ENCODE assay signal across 19 cellular contexts in genomic region chr2:164068063-164068462, GRCh38.
"Had no signal": no experiment of that assay in that cellular context is flagged by ENCODE, and none has a peak within 500 bp of the region (broad histone marks: within the 10 kb centered on the region; RNA-seq: fewer than 3 reads in every experiment).

No MANE protein-coding gene starts in this region.

- DNase-seq: effector memory CD4-positive, alpha-beta T cell; gastrocnemius medialis; heart right ventricle; hypothalamus; kidney glomerular epithelial cell; mesendoderm; naive thymus-derived CD4-positive, alpha-beta T cell; nucleus accumbens; pancreas; right cardiac atrium; stimulated activated CD4-positive, alpha-beta T cell treated with anti-CD3 and anti-CD28 coated beads, Interleukin-4, amount 100 ng/mL, for 4 hours; stimulated activated naive B cell treated with anti-CD40 and anti-IgM and Interleukin-4, amounts not matched to agents 10 μg/mL and 1 μg/mL and 100 μg/mL, for 72 hours; stomach; substantia nigra; transverse colon had no signal

- H3K27ac Mint-ChIP-seq: naive thymus-derived CD4-positive, alpha-beta T cell; progenitor cell of endocrine pancreas; stimulated activated naive B cell treated with anti-CD40 and anti-IgM and Interleukin-4, amounts not matched to agents 10 μg/mL and 1 μg/mL and 100 μg/mL, for 72 hours had no signal

- H3K4me1 ChIP-seq: gastrocnemius medialis, pancreas, stomach, transverse colon had no signal

- H3K36me3 Mint-ChIP-seq: naive thymus-derived CD4-positive, alpha-beta T cell; stimulated activated naive B cell treated with anti-CD40 and anti-IgM and Interleukin-4, amounts not matched to agents 10 μg/mL and 1 μg/mL and 100 μg/mL, for 72 hours had no signal

- H3K4me1 Mint-ChIP-seq: naive thymus-derived CD4-positive, alpha-beta T cell; stimulated activated naive B cell treated with anti-CD40 and anti-IgM and Interleukin-4, amounts not matched to agents 10 μg/mL and 1 μg/mL and 100 μg/mL, for 72 hours had no signal

- H3K27me3 ChIP-seq: gastrocnemius medialis, heart right ventricle, pancreas, stomach, transverse colon had no signal

- H3K9me3 ChIP-seq: gastrocnemius medialis, heart right ventricle, pancreas, stomach, thoracic aorta, transverse colon had no signal

- H3K4me3 ChIP-seq: gastrocnemius medialis, heart right ventricle, pancreas, stomach, thoracic aorta, transverse colon had no signal

- H3K27ac ChIP-seq: gastrocnemius medialis, heart right ventricle, pancreas, stomach, thoracic aorta, transverse colon had no signal

- H3K36me3 ChIP-seq: gastrocnemius medialis, heart right ventricle, pancreas, stomach, thoracic aorta, transverse colon had no signal

- FAIRE-seq: endometrium, islet of Langerhans, pancreas had no signal

- H3K9me3 Mint-ChIP-seq: stimulated activated naive B cell treated with anti-CD40 and anti-IgM and Interleukin-4, amounts not matched to agents 10 μg/mL and 1 μg/mL and 100 μg/mL, for 72 hours had no signal

- H3K27me3 Mint-ChIP-seq: naive thymus-derived CD4-positive, alpha-beta T cell; progenitor cell of endocrine pancreas; stimulated activated naive B cell treated with anti-CD40 and anti-IgM and Interleukin-4, amounts not matched to agents 10 μg/mL and 1 μg/mL and 100 μg/mL, for 72 hours had no signal

- H3K4me3 Mint-ChIP-seq: naive thymus-derived CD4-positive, alpha-beta T cell; stimulated activated naive B cell treated with anti-CD40 and anti-IgM and Interleukin-4, amounts not matched to agents 10 μg/mL and 1 μg/mL and 100 μg/mL, for 72 hours had no signal
